ENCODE assay signal across 8 cellular contexts in genomic region chr11:61580292-61580888, GRCh38. TPM values are rescaled to one million over a fixed set of nuclear protein-coding genes. Genes with fewer than 3 reads are reported as not detected.
DNase-seq lines count a peak whose midpoint lies in the region; ATAC-seq and TF ChIP-seq lines count a peak whose summit lies in the region.

No MANE protein-coding gene starts in this region.

- no peaks in the 10 kb centered on the region for H3K36me3 ChIP-seq in BJ (ENCODE audit: control insufficient read depth, insufficient read depth, low read length)

- POLR2A ChIA-PET in BJ (lab: Charles Lee) = no interaction called here

- ATAC-seq in HG02973 (IDR thresholded peaks at IDR 0.05; ENCODE audit: unreplicated experiment) (peak; percentile 3), HG03095 (IDR thresholded peaks at IDR 0.05; ENCODE audit: unreplicated experiment) (no peak)
- no peak for ATAC-seq in natural killer cell treated with Interleukin-12 subunit alpha and Interleukin-12 subunit beta and Interleukin-15 and Interleukin-18, amount 100 ng/mL, for 72 hours
- ATAC-seq in activated CD8-positive, alpha-beta memory T cell treated with anti-CD3 and anti-CD28 coated beads, Interleukin-2, amount 10 ng/mL, durations not matched to agents 7 days and 5 days = no peak

- no peaks in the 10 kb centered on the region for H3K9me3 Mint-ChIP-seq in natural killer cell treated with Interleukin-12 subunit alpha and Interleukin-12 subunit beta and Interleukin-15 and Interleukin-18, amount 100 ng/mL, for 72 hours
- H3K9me3 Mint-ChIP-seq in activated CD8-positive, alpha-beta memory T cell treated with anti-CD3 and anti-CD28 coated beads, Interleukin-2, amount 10 ng/mL, durations not matched to agents 7 days and 5 days (ENCODE audit: low read depth) = no peaks in the 10 kb centered on the region

- peaks cover 20 to 32% of the 10 kb centered on the region in 2 donors for H3K27me3 Mint-ChIP-seq in natural killer cell treated with Interleukin-12 subunit alpha and Interleukin-12 subunit beta and Interleukin-15 and Interleukin-18, amount 100 ng/mL, for 72 hours
- peaks cover 48% of the 10 kb centered on the region for H3K27me3 Mint-ChIP-seq in activated CD8-positive, alpha-beta memory T cell treated with anti-CD3 and anti-CD28 coated beads, Interleukin-2, amount 10 ng/mL, durations not matched to agents 7 days and 5 days

- peaks cover 37% of the 10 kb centered on the region for H3K27me3 ChIP-seq in BJ (ENCODE audit: control insufficient read depth, insufficient read depth, low read length)

- no peaks in the 10 kb centered on the region for H3K36me3 Mint-ChIP-seq in natural killer cell treated with Interleukin-12 subunit alpha and Interleukin-12 subunit beta and Interleukin-15 and Interleukin-18, amount 100 ng/mL, for 72 hours
- H3K36me3 Mint-ChIP-seq in activated CD8-positive, alpha-beta memory T cell treated with anti-CD3 and anti-CD28 coated beads, Interleukin-2, amount 10 ng/mL, durations not matched to agents 7 days and 5 days = no peaks in the 10 kb centered on the region

- CTCF ChIA-PET in BJ (lab: Yijun Ruan, JAX) = interaction anchor here (3.9 kb wide), 1 partner anchor 63 kb away, joined by 13 read pairs; no protein-coding TSS in a partner anchor
- CTCF ChIA-PET in activated CD8-positive, alpha-beta memory T cell treated with anti-CD3 and anti-CD28 coated beads, Interleukin-2, amount 10 ng/mL, durations not matched to agents 7 days and 5 days (lab: Charles Lee) = no interaction called here

- DNase-seq in BJ (ENCODE audit: low read depth) = no peak
- no peak for DNase-seq in natural killer cell treated with Interleukin-12 subunit alpha and Interleukin-12 subunit beta and Interleukin-15 and Interleukin-18, amount 100 ng/mL, for 72 hours (ENCODE audit: low spot score)
- DNase-seq in NCI-H2171 (lab: John Stamatoyannopoulos, UW) = no peak
- no peak for DNase-seq in NCI-H128 (lab: John Stamatoyannopoulos, UW; ENCODE audit: unreplicated experiment)
- DNase-seq in activated CD8-positive, alpha-beta memory T cell treated with anti-CD3 and anti-CD28 coated beads, Interleukin-2, amount 10 ng/mL, durations not matched to agents 7 days and 5 days = no peak

- peak overlapping the region; percentile 47 for H3K27ac ChIP-seq in cingulate gyrus (ENCODE audit: low read depth, low read length)

- peak overlapping the region; percentile 5; the same call in 1 of the 2 replicates for H3K4me3 ChIP-seq in BJ (ENCODE audit: low read depth, low read length)

- TF ChIP-seq CTCF in BJ (IDR thresholded peaks at IDR 0.05; ENCODE audit: insufficient read depth, low read depth, low read length) = no peak

- peak overlapping the region; percentile 63 for H3K4me3 Mint-ChIP-seq in natural killer cell treated with Interleukin-12 subunit alpha and Interleukin-12 subunit beta and Interleukin-15 and Interleukin-18, amount 100 ng/mL, for 72 hours
- no peak overlapping the region for H3K4me3 Mint-ChIP-seq in activated CD8-positive, alpha-beta memory T cell treated with anti-CD3 and anti-CD28 coated beads, Interleukin-2, amount 10 ng/mL, durations not matched to agents 7 days and 5 days

- no peak overlapping the region for H3K27ac Mint-ChIP-seq in natural killer cell treated with Interleukin-12 subunit alpha and Interleukin-12 subunit beta and Interleukin-15 and Interleukin-18, amount 100 ng/mL, for 72 hours
- H3K27ac Mint-ChIP-seq in activated CD8-positive, alpha-beta memory T cell treated with anti-CD3 and anti-CD28 coated beads, Interleukin-2, amount 10 ng/mL, durations not matched to agents 7 days and 5 days = no peak overlapping the region

- peaks cover 9 to 12% of the 10 kb centered on the region in 2 donors for H3K4me1 Mint-ChIP-seq in natural killer cell treated with Interleukin-12 subunit alpha and Interleukin-12 subunit beta and Interleukin-15 and Interleukin-18, amount 100 ng/mL, for 72 hours (ENCODE audit: low read depth in 2 of 2)
- H3K4me1 Mint-ChIP-seq in activated CD8-positive, alpha-beta memory T cell treated with anti-CD3 and anti-CD28 coated beads, Interleukin-2, amount 10 ng/mL, durations not matched to agents 7 days and 5 days = peaks cover 6% of the 10 kb centered on the region

RNA-seq across cellular contexts. Expression of gene SYT7, which starts 0.5 kb away (rescaled TPM):
- 0.01 and 0.04 TPM in 2 replicates for polyA plus RNA-seq in BJ (2011; rRNA removed)
- polyA minus RNA-seq in BJ (2011; rRNA and poly(A)+ RNA removed) = not detected in 2 replicates
- not detected for total RNA-seq in natural killer cell treated with Interleukin-12 subunit alpha and Interleukin-12 subunit beta and Interleukin-15 and Interleukin-18, amount 100 ng/mL, for 72 hours
- not detected for total RNA-seq in activated CD8-positive, alpha-beta memory T cell treated with anti-CD3 and anti-CD28 coated beads, Interleukin-2, amount 10 ng/mL, durations not matched to agents 7 days and 5 days
